15 cellular contexts compared by ENCODE assay signal in the genomic region with DNA sequence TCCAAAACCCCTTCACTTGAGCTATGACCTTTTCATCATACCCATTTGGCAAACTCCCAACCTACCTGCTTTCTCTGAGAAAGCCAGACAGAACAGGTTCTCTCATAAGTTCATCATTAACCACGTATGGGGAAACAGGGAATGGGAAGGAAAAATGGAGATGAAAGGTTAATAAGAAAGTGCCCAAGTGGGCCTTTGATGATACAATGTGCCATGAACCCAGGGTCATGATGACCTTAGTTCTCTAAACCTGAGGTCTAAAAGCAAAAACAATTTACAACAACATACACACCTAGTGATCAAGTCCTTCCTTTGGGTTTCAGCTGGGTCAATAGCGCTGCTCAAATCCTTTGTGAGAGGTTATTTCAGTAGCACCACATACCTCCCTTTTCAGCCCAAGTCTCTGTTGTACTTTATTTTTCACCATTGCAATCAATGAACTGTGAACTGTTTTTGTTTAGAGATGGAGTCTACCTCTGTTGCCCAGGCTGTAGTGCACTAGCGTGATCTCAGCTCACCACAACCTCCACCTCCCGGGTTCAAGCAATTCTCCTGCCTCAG. TPM values are rescaled to one million over a fixed set of nuclear protein-coding genes. Genes with fewer than 3 reads are reported as not detected.
"Had no signal": no experiment of that assay in that cellular context is flagged by ENCODE, and none has a peak within 500 bp of the region (broad histone marks: within the 10 kb centered on the region; RNA-seq: fewer than 3 reads in every experiment).

No MANE protein-coding gene starts in this region.

- H3K9me3 Mint-ChIP-seq: activated naive CD8-positive, alpha-beta T cell treated with anti-CD3 and anti-CD28 coated beads, Interleukin-2, amount 50 U/mL, for 24 hours; activated T-cell treated with anti-CD3 and anti-CD28 coated beads, Interleukin-2, amount 50 U/mL, for 72 hours; natural killer cell treated with Interleukin-12 subunit alpha and Interleukin-12 subunit beta and Interleukin-15 and Interleukin-18, amount 100 ng/mL, for 72 hours; stimulated activated effector memory CD8-positive, alpha-beta T cell treated with anti-CD3 and anti-CD28 coated beads, Interleukin-12 subunit alpha, Interleukin-12 subunit beta, amount 100 ng/mL, for 72 hours had no signal

- H3K4me3 Mint-ChIP-seq: activated naive CD8-positive, alpha-beta T cell treated with anti-CD3 and anti-CD28 coated beads, Interleukin-2, amount 50 U/mL, for 24 hours; activated T-cell treated with anti-CD3 and anti-CD28 coated beads, Interleukin-2, amount 50 U/mL, for 72 hours; natural killer cell treated with Interleukin-12 subunit alpha and Interleukin-12 subunit beta and Interleukin-15 and Interleukin-18, amount 100 ng/mL, for 72 hours; stimulated activated effector memory CD8-positive, alpha-beta T cell treated with anti-CD3 and anti-CD28 coated beads, Interleukin-12 subunit alpha, Interleukin-12 subunit beta, amount 100 ng/mL, for 72 hours had no signal

- H3K36me3 Mint-ChIP-seq: natural killer cell treated with Interleukin-12 subunit alpha and Interleukin-12 subunit beta and Interleukin-15 and Interleukin-18, amount 100 ng/mL, for 72 hours had no signal

- H3K27me3 Mint-ChIP-seq: activated naive CD8-positive, alpha-beta T cell treated with anti-CD3 and anti-CD28 coated beads, Interleukin-2, amount 50 U/mL, for 24 hours; natural killer cell treated with Interleukin-12 subunit alpha and Interleukin-12 subunit beta and Interleukin-15 and Interleukin-18, amount 100 ng/mL, for 72 hours had no signal

- H3K9me3 ChIP-seq: ascending aorta, gastrocnemius medialis, ovary, tibial artery had no signal

- H3K4me1 Mint-ChIP-seq: activated naive CD8-positive, alpha-beta T cell treated with anti-CD3 and anti-CD28 coated beads, Interleukin-2, amount 50 U/mL, for 24 hours; stimulated activated effector memory CD8-positive, alpha-beta T cell treated with anti-CD3 and anti-CD28 coated beads, Interleukin-12 subunit alpha, Interleukin-12 subunit beta, amount 100 ng/mL, for 72 hours had no signal

- H3K27ac Mint-ChIP-seq: activated naive CD8-positive, alpha-beta T cell treated with anti-CD3 and anti-CD28 coated beads, Interleukin-2, amount 50 U/mL, for 24 hours; activated T-cell treated with anti-CD3 and anti-CD28 coated beads, Interleukin-2, amount 50 U/mL, for 72 hours; natural killer cell treated with Interleukin-12 subunit alpha and Interleukin-12 subunit beta and Interleukin-15 and Interleukin-18, amount 100 ng/mL, for 72 hours; stimulated activated effector memory CD8-positive, alpha-beta T cell treated with anti-CD3 and anti-CD28 coated beads, Interleukin-12 subunit alpha, Interleukin-12 subunit beta, amount 100 ng/mL, for 72 hours had no signal

- H3K4me3 ChIP-seq: ascending aorta, gastrocnemius medialis, ovary, skin epidermis, tibial artery had no signal

- H3K27me3 ChIP-seq: ascending aorta, gastrocnemius medialis, ovary, tibial artery had no signal

- H3K27ac ChIP-seq: ascending aorta, gastrocnemius medialis, ovary, skin epidermis, tibial artery had no signal

- H3K36me3 ChIP-seq: ovary had no signal

- ATAC-seq: activated naive CD8-positive, alpha-beta T cell treated with anti-CD3 and anti-CD28 coated beads, Interleukin-2, amount 50 U/mL, for 24 hours; activated T-cell treated with anti-CD3 and anti-CD28 coated beads, Interleukin-2, amount 50 U/mL, for 72 hours; gastrocnemius medialis; natural killer cell treated with Interleukin-12 subunit alpha and Interleukin-12 subunit beta and Interleukin-15 and Interleukin-18, amount 100 ng/mL, for 72 hours; stimulated activated effector memory CD8-positive, alpha-beta T cell treated with anti-CD3 and anti-CD28 coated beads, Interleukin-12 subunit alpha, Interleukin-12 subunit beta, amount 100 ng/mL, for 72 hours had no signal

- DNase-seq: activated CD4-positive, alpha-beta T cell treated with anti-CD3 and anti-CD28 coated beads for 1 hour; activated CD4-positive, alpha-beta T cell treated with anti-CD3 and anti-CD28 coated beads, Interleukin-2, amount 50 U/mL, for 48 hours; activated CD8-positive, alpha-beta memory T cell treated with anti-CD3 and anti-CD28 coated beads, Interleukin-2, amount 50 U/mL, for 4 hours; activated naive CD8-positive, alpha-beta T cell treated with anti-CD3 and anti-CD28 coated beads, Interleukin-2, amount 50 U/mL, for 24 hours; activated T-cell treated with anti-CD3 and anti-CD28 coated beads, Interleukin-2, amount 50 U/mL, for 72 hours; gastrocnemius medialis; mammary epithelial cell; ovary; tibial artery had no signal

- H3K4me1 ChIP-seq: ascending aorta, gastrocnemius medialis, tibial artery had no signal

RNA-seq across cellular contexts. Expression of a gene that starts 36.1 kb away (rescaled TPM):
- total RNA-seq: activated T-cell treated with anti-CD3 and anti-CD28 coated beads, Interleukin-2, amount 50 U/mL, for 72 hours; fibroblast of lung; mammary epithelial cell; mononuclear cell; natural killer cell treated with Interleukin-12 subunit alpha and Interleukin-12 subunit beta and Interleukin-15 and Interleukin-18, amount 100 ng/mL, for 72 hours had no signal
- polyA plus RNA-seq: fibroblast of lung, mammary epithelial cell had no signal
